8 cellular contexts compared by ENCODE assay signal in genomic region chr5:88889165-88890069, GRCh38.
DNase-seq lines count a peak whose midpoint lies in the region; ATAC-seq lines count a peak whose summit lies in the region.

No MANE protein-coding gene starts in this region.

- H3K27ac ChIP-seq in caudate nucleus (ENCODE audit: low read depth, low read length): peak overlapping the region; percentile 55

- peak; percentile 26 for ATAC-seq in GM21447 (IDR thresholded peaks at IDR 0.05; ENCODE audit: unreplicated experiment)
- ATAC-seq in stimulated activated naive CD8-positive, alpha-beta T cell treated with anti-CD3 and anti-CD28 coated beads, Interleukin-15, Interleukin-2, amounts not matched to agents 100 U/mL and 50 U/mL, for 24 hours: peak; percentile 43

- DNase-seq in CMK (ENCODE audit: low read depth) (peak; percentile 54), NCI-H524 (lab: John Stamatoyannopoulos, UW) (peak; percentile 52 to 63), caudate nucleus (lab: John Stamatoyannopoulos, UW) (peak in 56 of 61 donors; percentile 6 to 82 (median 46)), kidney tubule cell (ENCODE audit: low spot score) (peak; percentile 20), EL (no peak)
- DNase-seq in stimulated activated naive CD8-positive, alpha-beta T cell treated with anti-CD3 and anti-CD28 coated beads, Interleukin-15, Interleukin-2, amounts not matched to agents 100 U/mL and 50 U/mL, for 24 hours: peak; percentile 16
- DNase-seq in activated effector memory CD4-positive, alpha-beta T cell treated with Interleukin-2 at 50 U/mL for 16 hours: no peak

Comparison
In these comparisons a context has a peak if more than half of its experiments do, and no peak if none do; other contexts are left out.
1. DNase-seq: peak in CMK (single experiment), NCI-H524 (2 of 2), caudate nucleus (56 of 61), kidney tubule cell (single experiment) and stimulated activated naive CD8-positive, alpha-beta T cell treated with anti-CD3 and anti-CD28 coated beads, Interleukin-15, Interleukin-2, amounts not matched to agents 100 U/mL and 50 U/mL, for 24 hours (single experiment); none in activated effector memory CD4-positive, alpha-beta T cell treated with Interleukin-2 at 50 U/mL for 16 hours (single experiment) and EL (single experiment).